ENCODE assay signal across 8 cellular contexts in genomic region chr5:151075698-151076331, GRCh38. TPM values are rescaled to one million over a fixed set of nuclear protein-coding genes. Genes with fewer than 3 reads are reported as not detected.
DNase-seq lines count a peak whose midpoint lies in the region; ATAC-seq and TF ChIP-seq lines count a peak whose summit lies in the region.

No MANE protein-coding gene starts in this region.

- peak overlapping the region; percentile 25 for H3K4me2 ChIP-seq in GM23248 (ENCODE audit: unreplicated experiment)

- H3K4me3 ChIP-seq in AG04450 (ENCODE audit: low read depth, low read length) (no peak overlapping the region), GM23248 (no peak overlapping the region), lower lobe of right lung (no peak overlapping the region), sigmoid colon (no peak overlapping the region)

- no peak for TF ChIP-seq POLR2A in sigmoid colon (IDR thresholded peaks at IDR 0.05)

- H3K27ac ChIP-seq in AG04450 (ENCODE audit: low read depth, low read length) (peak overlapping the region; percentile 21), GM23248 (peak overlapping the region; percentile 87), lower lobe of right lung (peak overlapping the region; percentile 49), sigmoid colon (no peak overlapping the region)

- no peaks in the 10 kb centered on the region for H3K27me3 Mint-ChIP-seq in activated naive CD8-positive, alpha-beta T cell treated with anti-CD3 and anti-CD28 coated beads, Interleukin-2, amount 10 ng/mL, durations not matched to agents 7 days and 5 days

- in situ Hi-C loops in GM23248 (cut with MboI): no loop called here

- no peak overlapping the region for H3K4me3 Mint-ChIP-seq in activated naive CD8-positive, alpha-beta T cell treated with anti-CD3 and anti-CD28 coated beads, Interleukin-2, amount 10 ng/mL, durations not matched to agents 7 days and 5 days

- 34 to 51% methylated on average over 5 of the region's 5 CpGs for WGBS in GM23248 (ENCODE audit: low coverage in 1 of 2, low lambda C conversion rate in 2 of 2, missing lambda C conversion rate in 2 of 2), 2 experiments
- 75 to 76% methylated on average over 5 of the region's 5 CpGs for WGBS in sigmoid colon, 2 donors

- H3K36me3 ChIP-seq in GM23248 (ENCODE audit: low read depth): no peaks in the 10 kb centered on the region
- peaks cover 19% of the 10 kb centered on the region for H3K36me3 ChIP-seq in lower lobe of right lung
- no peaks in the 10 kb centered on the region for H3K36me3 ChIP-seq in sigmoid colon

- H4K20me1 ChIP-seq in GM23248 (ENCODE audit: insufficient read depth): no peaks in the 10 kb centered on the region

- POLR2A ChIA-PET in AG04450 (lab: Yijun Ruan, JAX): interaction anchor here (0.7 to 1.4 kb wide), 2 partner anchors 13 to 18 kb away, joined by 3 to 4 read pairs; no protein-coding TSS in a partner anchor
- POLR2A ChIA-PET in activated naive CD8-positive, alpha-beta T cell treated with anti-CD3 and anti-CD28 coated beads, Interleukin-2, amount 10 ng/mL, durations not matched to agents 7 days and 5 days (lab: Charles Lee): no interaction called here

- H3K9me2 ChIP-seq in GM23248 (ENCODE audit: insufficient read depth): no peaks in the 10 kb centered on the region

- H3K27me3 ChIP-seq in AG04450 (ENCODE audit: control insufficient read depth, insufficient read depth, low read length) (no peaks in the 10 kb centered on the region), GM23248 (replicated peaks; ENCODE audit: insufficient read depth) (no peaks in the 10 kb centered on the region), lower lobe of right lung (ENCODE audit: low read depth) (no peaks in the 10 kb centered on the region), sigmoid colon (no peaks in the 10 kb centered on the region)

- no peak for ATAC-seq in activated naive CD8-positive, alpha-beta T cell treated with anti-CD3 and anti-CD28 coated beads, Interleukin-2, amount 10 ng/mL, durations not matched to agents 7 days and 5 days (ENCODE audit: low read depth)
- ATAC-seq in lower lobe of right lung (peak; percentile 89 to 90), GM19351 (IDR thresholded peaks at IDR 0.05; ENCODE audit: unreplicated experiment) (no peak)

- H3K4me1 ChIP-seq in GM23248 (ENCODE audit: insufficient read depth) (peaks cover 58% of the 10 kb centered on the region), lower lobe of right lung (peaks cover 81% of the 10 kb centered on the region), sigmoid colon (peaks cover 0 to 50% (median 33%) of the 10 kb centered on the region in 4 donors)

- intact Hi-C loops in lower lobe of right lung (cut with DNase I) (no loop called here), sigmoid colon (cut with DNase I) (no loop called here)

- CTCF ChIA-PET in AG04450 (lab: Charles Lee): interaction anchor here (1.3 kb wide), 1 partner anchor 24 kb away, joined by 3 read pairs; no protein-coding TSS in a partner anchor

- H3F3A ChIP-seq in GM23248 (ENCODE audit: insufficient read depth): peaks cover 46% of the 10 kb centered on the region

- H3K9ac ChIP-seq in GM23248: peak overlapping the region; percentile 45; the same call in 1 of the 2 replicates

- H3K36me3 Mint-ChIP-seq in activated naive CD8-positive, alpha-beta T cell treated with anti-CD3 and anti-CD28 coated beads, Interleukin-2, amount 10 ng/mL, durations not matched to agents 7 days and 5 days: peaks cover 43% of the 10 kb centered on the region

- H2AFZ ChIP-seq in GM23248: no peak overlapping the region

- H3K9me3 ChIP-seq in AG04450 (ENCODE audit: control insufficient read depth, insufficient read depth, low read length): no peaks in the 10 kb centered on the region
- H3K9me3 ChIP-seq in GM23248 (ENCODE audit: low read depth): no peaks in the 10 kb centered on the region
- no peaks in the 10 kb centered on the region for H3K9me3 ChIP-seq in lower lobe of right lung
- no peaks in the 10 kb centered on the region for H3K9me3 ChIP-seq in sigmoid colon

- H3K9me3 Mint-ChIP-seq in activated naive CD8-positive, alpha-beta T cell treated with anti-CD3 and anti-CD28 coated beads, Interleukin-2, amount 10 ng/mL, durations not matched to agents 7 days and 5 days: no peaks in the 10 kb centered on the region

- H3K27ac Mint-ChIP-seq in activated naive CD8-positive, alpha-beta T cell treated with anti-CD3 and anti-CD28 coated beads, Interleukin-2, amount 10 ng/mL, durations not matched to agents 7 days and 5 days: peak overlapping the region; percentile 66

- DNase-seq in AG04450 (ENCODE audit: low read depth, low spot score): no peak
- peak; percentile 88 for DNase-seq in GM23248
- no peak for DNase-seq in activated naive CD8-positive, alpha-beta T cell treated with anti-CD3 and anti-CD28 coated beads, Interleukin-2, amount 10 ng/mL, durations not matched to agents 7 days and 5 days
- DNase-seq in lower lobe of right lung: peak; percentile 85
- DNase-seq in sigmoid colon: no peak
- DNase-seq in UCSD-AML1 (lab: John Stamatoyannopoulos, UW; ENCODE audit: unreplicated experiment): no peak
- no peak for DNase-seq in activated gamma-delta T cell treated with Interleukin-2 at 50 U/mL for 16 hours

- no peak for TF ChIP-seq EP300 in sigmoid colon (IDR thresholded peaks at IDR 0.05)

- TF ChIP-seq CTCF in AG04450 (IDR thresholded peaks at IDR 0.05; ENCODE audit: low read depth, low read length): no peak
- no peak for TF ChIP-seq CTCF in lower lobe of right lung (IDR thresholded peaks at IDR 0.05)
- TF ChIP-seq CTCF in sigmoid colon (IDR thresholded peaks at IDR 0.05): no peak

- peaks cover 89% of the 10 kb centered on the region for H3K79me2 ChIP-seq in GM23248 (ENCODE audit: insufficient read depth)

- H3K4me1 Mint-ChIP-seq in activated naive CD8-positive, alpha-beta T cell treated with anti-CD3 and anti-CD28 coated beads, Interleukin-2, amount 10 ng/mL, durations not matched to agents 7 days and 5 days: peaks cover 55% of the 10 kb centered on the region

RNA-seq across cellular contexts. Expression of gene TNIP1, which starts 5.0 kb away (rescaled TPM):
- polyA plus RNA-seq in AG04450 (2011; rRNA removed) (42.6 and 49.2 TPM in 2 replicates), GM23248 (2016; fragmentation: Nextera tagmentation; extraction: Ambion mirVana) (43.1 and 43.2 TPM in 2 replicates), sigmoid colon (100 to 1,000 TPM; 153 to 210 (median 195) TPM)
- 67.8 and 79.9 TPM in 2 replicates for polyA minus RNA-seq in AG04450 (2011; rRNA and poly(A)+ RNA removed)
- total RNA-seq in GM23248 (2014; rRNA removed; shearing (Covaris generic)): 88.8 and 92.1 TPM in 2 replicates
- total RNA-seq in activated naive CD8-positive, alpha-beta T cell treated with anti-CD3 and anti-CD28 coated beads, Interleukin-2, amount 10 ng/mL, durations not matched to agents 7 days and 5 days: 100 to 1,000 TPM; 172 to 176 TPM
- total RNA-seq in lower lobe of right lung (99.6 TPM), sigmoid colon (10 to 100 TPM; 55.1 to 73.1 (median 62.8) TPM)

RNA-seq across cellular contexts. Expression of gene GPX3, which starts 55.4 kb away (rescaled TPM):
- polyA plus RNA-seq in AG04450 (2011; rRNA removed) (3.7 TPM in 2 replicates), GM23248 (2016; fragmentation: Nextera tagmentation; extraction: Ambion mirVana) (4.2 and 4.4 TPM in 2 replicates), sigmoid colon (1,000 to 10,000 TPM in 1 of 3 donors, 100 to 1,000 TPM in 1, 10 to 100 TPM in 1; 85.1 to 1,326 (median 302) TPM)
- polyA minus RNA-seq in AG04450 (2011; rRNA and poly(A)+ RNA removed): 1.6 and 2.8 TPM in 2 replicates
- 2.4 and 3.0 TPM in 2 replicates for total RNA-seq in GM23248 (2014; rRNA removed; shearing (Covaris generic))
- total RNA-seq in activated naive CD8-positive, alpha-beta T cell treated with anti-CD3 and anti-CD28 coated beads, Interleukin-2, amount 10 ng/mL, durations not matched to agents 7 days and 5 days: not detected
- total RNA-seq in lower lobe of right lung (855 TPM), sigmoid colon (1,000 to 10,000 TPM in 2 of 4 donors, 100 to 1,000 TPM in 2; 616 to 2,079 (median 918) TPM)

Comparison
In these comparisons a context has a peak if more than half of its experiments do, and no peak if none do; other contexts are left out.
1. DNase-seq: peak in GM23248 (single experiment) and lower lobe of right lung (single experiment); none in AG04450 (single experiment), activated naive CD8-positive, alpha-beta T cell treated with anti-CD3 and anti-CD28 coated beads, Interleukin-2, amount 10 ng/mL, durations not matched to agents 7 days and 5 days (single experiment), sigmoid colon (single experiment), UCSD-AML1 (single experiment) and activated gamma-delta T cell treated with Interleukin-2 at 50 U/mL for 16 hours (single experiment).
2. H3K27ac ChIP-seq: peak in AG04450 (single experiment), GM23248 (single experiment) and lower lobe of right lung (single experiment); none in sigmoid colon (0 of 4).
3. ATAC-seq: peak in lower lobe of right lung (2 of 2); none in activated naive CD8-positive, alpha-beta T cell treated with anti-CD3 and anti-CD28 coated beads, Interleukin-2, amount 10 ng/mL, durations not matched to agents 7 days and 5 days (single experiment) and GM19351 (single experiment).
4. RNA of gene GPX3, which starts 55.4 kb away (total RNA-seq): 616 to 2,079 TPM in sigmoid colon and 855 TPM in lower lobe of right lung (single experiment); 2.4 to 3.0 TPM in GM23248 and not detected in activated naive CD8-positive, alpha-beta T cell treated with anti-CD3 and anti-CD28 coated beads, Interleukin-2, amount 10 ng/mL, durations not matched to agents 7 days and 5 days; every median in the first group is over 100 times any median in the second.